ENCODE assay signal across 9 cellular contexts in the genomic region with DNA sequence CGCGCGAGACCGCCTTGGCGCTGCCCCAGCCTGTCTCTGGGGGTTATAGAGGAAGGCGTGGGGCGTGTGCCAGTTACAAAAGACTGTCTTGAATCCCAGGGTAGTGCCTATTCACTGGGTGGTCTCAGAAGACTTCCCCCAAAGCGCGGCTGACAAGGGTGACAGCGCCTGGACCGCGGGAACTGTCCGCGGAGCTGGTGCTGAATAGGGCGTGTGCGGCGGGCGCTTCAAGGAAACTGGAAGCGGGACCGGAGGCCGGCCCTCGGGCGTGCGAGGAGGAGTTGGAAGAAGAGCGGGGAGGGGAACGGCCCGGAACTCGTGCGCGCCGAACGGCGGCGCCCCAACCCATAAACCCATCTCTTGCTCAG. TPM values are rescaled to one million over a fixed set of nuclear protein-coding genes. Genes with fewer than 3 reads are reported as not detected.
DNase-seq lines count a peak whose midpoint lies in the region; ATAC-seq, FAIRE-seq and TF ChIP-seq lines count a peak whose summit lies in the region.
"Had no signal": no experiment of that assay in that cellular context is flagged by ENCODE, and none has a peak within 500 bp of the region (broad histone marks: within the 10 kb centered on the region; RNA-seq: fewer than 3 reads in every experiment).

No MANE protein-coding gene starts in this region.

- H3K4me1 Mint-ChIP-seq in activated T-cell treated with anti-CD3 and anti-CD28 coated beads, Interleukin-2, amount 50 U/mL, for 24 hours (ENCODE audit: low read depth) = peaks cover 26% of the 10 kb centered on the region

- peaks cover 66% of the 10 kb centered on the region for H3K27me3 ChIP-seq in MG63
- peaks cover 97% of the 10 kb centered on the region for H3K27me3 ChIP-seq in foreskin keratinocyte

- H3K36me3 Mint-ChIP-seq in activated T-cell treated with anti-CD3 and anti-CD28 coated beads, Interleukin-2, amount 50 U/mL, for 24 hours (ENCODE audit: low read depth) = no peaks in the 10 kb centered on the region

- H3K9me3 Mint-ChIP-seq in activated T-cell treated with anti-CD3 and anti-CD28 coated beads, Interleukin-2, amount 50 U/mL, for 24 hours = no peaks in the 10 kb centered on the region

- no peaks in the 10 kb centered on the region for H3K36me3 ChIP-seq in MG63

- H3K4me1 ChIP-seq in foreskin keratinocyte = no peaks in the 10 kb centered on the region

- peak; percentile 6 for TF ChIP-seq CTCF in foreskin keratinocyte (conservative IDR thresholded peaks at IDR 0.05)

- no peak overlapping the region for H3K4me3 ChIP-seq in MG63

- H3K4me3 Mint-ChIP-seq in activated T-cell treated with anti-CD3 and anti-CD28 coated beads, Interleukin-2, amount 50 U/mL, for 24 hours = peak overlapping the region; percentile 58

- H3K27ac Mint-ChIP-seq in activated T-cell treated with anti-CD3 and anti-CD28 coated beads, Interleukin-2, amount 50 U/mL, for 24 hours = no peak overlapping the region

- ATAC-seq in foreskin keratinocyte = peak; percentile 40
- no peak for ATAC-seq in GM19035 (IDR thresholded peaks at IDR 0.05; ENCODE audit: unreplicated experiment)

- no peak for FAIRE-seq in RCC 7860 (lab: Jason Lieb, UNC)

- H3K27me3 Mint-ChIP-seq in activated T-cell treated with anti-CD3 and anti-CD28 coated beads, Interleukin-2, amount 50 U/mL, for 24 hours = peaks cover 64% of the 10 kb centered on the region

- intact Hi-C loops in posterior vena cava (cut with DNase I) = no loop called here

- H3K9me3 ChIP-seq in MG63 = no peaks in the 10 kb centered on the region

- no peak overlapping the region for H3K27ac ChIP-seq in foreskin keratinocyte

- DNase-seq in DMS 273 treated with DMSO at 0.1 percent for 48 hours (lab: John Stamatoyannopoulos, UW) (peak; percentile 20), MG63 (peak; percentile 57), foreskin keratinocyte (peak in 1 of 2 donors; percentile 50), posterior vena cava (ENCODE audit: low spot score) (peak; percentile 89), NCI-H1092 treated with DMSO at 0.1 percent for 48 hours (lab: John Stamatoyannopoulos, UW) (no peak), RCC 7860 (ENCODE audit: low spot score) (no peak)
- peak; percentile 79 for DNase-seq in activated T-cell treated with anti-CD3 and anti-CD28 coated beads, Interleukin-2, amount 50 U/mL, for 24 hours

RNA-seq across cellular contexts. Expression of a gene that starts 2.3 kb away (rescaled TPM):
- total RNA-seq in MG63 (2014; rRNA removed; shearing (Covaris generic); ENCODE audit: low replicate concordance) = not detected in 2 replicates
- not detected in 2 replicates for total RNA-seq in foreskin keratinocyte
- not detected in 2 replicates for polyA plus RNA-seq in foreskin keratinocyte
- not detected for total RNA-seq in posterior vena cava
- total RNA-seq: kidney epithelial cell had no signal

RNA-seq across cellular contexts. Expression of a gene that starts 6.8 kb away (rescaled TPM):
- 0.32 and 1.4 TPM in 2 replicates for total RNA-seq in MG63 (2014; rRNA removed; shearing (Covaris generic); ENCODE audit: low replicate concordance)
- total RNA-seq in foreskin keratinocyte (4.0 and 5.0 TPM in 2 replicates), posterior vena cava (1 to 10 TPM; 1.4 to 1.8 TPM)
- polyA plus RNA-seq in foreskin keratinocyte = 2.6 and 2.7 TPM in 2 replicates

RNA-seq across cellular contexts. Expression of a gene that starts 57.0 kb away (rescaled TPM):
- total RNA-seq in MG63 (2014; rRNA removed; shearing (Covaris generic); ENCODE audit: low replicate concordance) = 891 and 917 TPM in 2 replicates
- 310 and 387 TPM in 2 replicates for total RNA-seq in foreskin keratinocyte
- 322 and 371 TPM in 2 replicates for polyA plus RNA-seq in foreskin keratinocyte
- 100 to 1,000 TPM; 190 to 234 TPM for total RNA-seq in posterior vena cava

RNA-seq across cellular contexts. Expression of a gene that starts 58.0 kb away (rescaled TPM):
- 30.0 and 35.7 TPM in 2 replicates for total RNA-seq in MG63 (2014; rRNA removed; shearing (Covaris generic); ENCODE audit: low replicate concordance)
- total RNA-seq in foreskin keratinocyte = 17.2 and 18.6 TPM in 2 replicates
- 22.0 and 25.8 TPM in 2 replicates for polyA plus RNA-seq in foreskin keratinocyte
- 10 to 100 TPM; 16.8 to 23.5 TPM for total RNA-seq in posterior vena cava

Comparison
In these comparisons a context has a peak if more than half of its experiments do, and no peak if none do; other contexts are left out.
1. DNase-seq: peak in DMS 273 treated with DMSO at 0.1 percent for 48 hours (single experiment), MG63 (single experiment), activated T-cell treated with anti-CD3 and anti-CD28 coated beads, Interleukin-2, amount 50 U/mL, for 24 hours (single experiment) and posterior vena cava (single experiment); none in NCI-H1092 treated with DMSO at 0.1 percent for 48 hours (single experiment) and RCC 7860 (single experiment).